25 cellular contexts compared by ENCODE assay signal in the genomic region with DNA sequence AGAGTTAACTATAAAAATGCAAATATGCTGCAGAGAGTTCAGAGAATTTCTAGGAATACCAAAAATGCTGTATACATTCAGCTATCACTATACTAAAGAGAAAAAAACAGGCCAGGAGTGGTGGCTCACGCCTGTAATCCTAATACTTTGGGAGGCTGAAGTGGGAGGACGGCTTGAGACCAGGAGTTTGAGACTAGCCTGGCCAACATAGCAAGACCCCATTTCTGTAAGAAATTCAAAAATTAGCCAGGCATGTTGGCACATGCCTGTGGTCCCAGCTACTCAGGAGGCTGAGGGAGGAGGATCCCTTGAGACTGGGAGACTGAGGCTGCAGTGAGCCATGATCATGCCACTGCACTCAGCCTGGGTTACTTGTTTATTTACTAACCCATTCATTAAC.
DNase-seq lines count a peak whose midpoint lies in the region; ATAC-seq, FAIRE-seq and TF ChIP-seq lines count a peak whose summit lies in the region.
"Had no signal": no experiment of that assay in that cellular context is flagged by ENCODE, and none has a peak within 500 bp of the region (broad histone marks: within the 10 kb centered on the region; RNA-seq: fewer than 3 reads in every experiment).

No MANE protein-coding gene starts in this region.

- H2BK5ac ChIP-seq in mesendoderm (ENCODE audit: low read length): no peak overlapping the region

- peaks cover 17 to 43% of the 10 kb centered on the region in 2 donors for H3K36me3 Mint-ChIP-seq in stimulated activated naive B cell treated with anti-CD40 and anti-IgM and Interleukin-4, amounts not matched to agents 10 μg/mL and 1 μg/mL and 100 μg/mL, for 72 hours

- H4K8ac ChIP-seq in mesendoderm (ENCODE audit: low read depth, low read length): no peak overlapping the region

- H3K18ac ChIP-seq in mesendoderm (ENCODE audit: low read length): no peak overlapping the region

- no TSS peak for BruUV-seq in K562 (replicated peaks; lab: Mats Ljungman, UMichigan)

- WGBS in K562 (ENCODE audit: insufficient coverage, low coverage, missing lambda C conversion rate): 94% methylated on average over 2 of the region's 2 CpGs
- WGBS in mesendoderm (ENCODE audit: extremely low coverage, insufficient coverage, low lambda C conversion rate): no CpG with 5 or more reads among the region's 2 CpGs

- H3K79me2 ChIP-seq in K562 (ENCODE audit: control insufficient read depth, insufficient read depth, low read length) (no peaks in the 10 kb centered on the region; the same call in 2 of the 3 replicates), mesendoderm (ENCODE audit: control insufficient read depth, insufficient read depth, low read length) (no peaks in the 10 kb centered on the region)

- H3K4me3 Mint-ChIP-seq in stimulated activated naive B cell treated with anti-CD40 and anti-IgM and Interleukin-4, amounts not matched to agents 10 μg/mL and 1 μg/mL and 100 μg/mL, for 72 hours: no peak overlapping the region
- H3K4me3 Mint-ChIP-seq: CD14-positive monocyte; CD4-positive, alpha-beta memory T cell; CD4-positive, CD25-positive, alpha-beta regulatory T cell; CD8-positive, alpha-beta memory T cell had no signal

- POLR2A ChIA-PET in HEK293 (lab: Yijun Ruan, JAX): no interaction called here
- POLR2A ChIA-PET in K562 (lab: Yijun Ruan, JAX): no interaction called here

- H2AFZ ChIP-seq in K562 (ENCODE audit: low read depth, low read length): no peak overlapping the region

- H2BK120ac ChIP-seq in mesendoderm (ENCODE audit: low read depth, low read length): no peak overlapping the region

- in situ Hi-C loops in K562 (cut with MboI): no loop called here

- intact Hi-C loops in K562 (cut with micrococcal nuclease): no loop called here

- no peak overlapping the region for H3K27ac Mint-ChIP-seq in stimulated activated naive B cell treated with anti-CD40 and anti-IgM and Interleukin-4, amounts not matched to agents 10 μg/mL and 1 μg/mL and 100 μg/mL, for 72 hours
- H3K27ac Mint-ChIP-seq: CD14-positive monocyte; CD4-positive, alpha-beta memory T cell; CD4-positive, CD25-positive, alpha-beta regulatory T cell; CD8-positive, alpha-beta memory T cell had no signal

- no peaks in the 10 kb centered on the region for H3K27me3 Mint-ChIP-seq in stimulated activated naive B cell treated with anti-CD40 and anti-IgM and Interleukin-4, amounts not matched to agents 10 μg/mL and 1 μg/mL and 100 μg/mL, for 72 hours
- H3K27me3 Mint-ChIP-seq: CD4-positive, alpha-beta memory T cell; CD4-positive, CD25-positive, alpha-beta regulatory T cell; CD8-positive, alpha-beta memory T cell had no signal

- TF ChIP-seq EP300 in K562 (IDR thresholded peaks at IDR 0.05; ENCODE audit: low read length): no peak

- TF ChIP-seq RAD21 in K562 (CRISPR knock-in tag; conservative IDR thresholded peaks at IDR 0.05 in 1 of 2, IDR thresholded peaks at IDR 0.05 in 1 of 2): no peak

- H3K4me1 Mint-ChIP-seq in stimulated activated naive B cell treated with anti-CD40 and anti-IgM and Interleukin-4, amounts not matched to agents 10 μg/mL and 1 μg/mL and 100 μg/mL, for 72 hours: peaks cover 18 to 25% of the 10 kb centered on the region in 2 donors

- no peak overlapping the region for H3K27ac ChIP-seq in HEK293 (ENCODE audit: extremely low read depth, low read depth, low read length)
- no peak overlapping the region for H3K27ac ChIP-seq in K562 (ENCODE audit: extremely low read depth, low read depth, low read length)
- H3K27ac ChIP-seq in mesendoderm (ENCODE audit: low read depth, low read length): no peak overlapping the region
- H3K27ac ChIP-seq: BLaER1 had no signal

- no peak for DNase-seq in GM12892 (ENCODE audit: insufficient read length)
- DNase-seq in K562 (ENCODE audit: extremely low read depth in 1 of 4, low spot score in 3 of 4): no peak
- no peak for DNase-seq in mesendoderm
- DNase-seq in stimulated activated naive B cell treated with anti-CD40 and anti-IgM and Interleukin-4, amounts not matched to agents 10 μg/mL and 1 μg/mL and 100 μg/mL, for 72 hours: no peak
- DNase-seq: 8988T; ACHN; BE2C; C1 segment of cervical spinal cord; CD4-positive, alpha-beta memory T cell; CD4-positive, CD25-positive, alpha-beta regulatory T cell; CD8-positive, alpha-beta memory T cell; COR-L47; DMS 273 treated with DMSO at 0.1 percent for 48 hours; DMS153; DMS53; DMS79; DND-41; EL; GDM1 had no signal

- H3K9ac ChIP-seq in K562 (ENCODE audit: insufficient read depth in 1 of 2, low read depth in 2 of 2, low read length in 2 of 2) (no peak overlapping the region), mesendoderm (ENCODE audit: low read length) (no peak overlapping the region)
- H3K9ac ChIP-seq: BLaER1 had no signal

- no peak overlapping the region for H3K4ac ChIP-seq in mesendoderm (ENCODE audit: low read depth, low read length)

- FAIRE-seq in GM12892 (lab: Jason Lieb, UNC) (peak; percentile 33), K562 (lab: Jason Lieb, UNC) (no peak)
- FAIRE-seq: A204.1, GM12878 had no signal

- H3K23ac ChIP-seq in mesendoderm (ENCODE audit: low read length): no peak overlapping the region

- TF ChIP-seq POLR2A in GM12892 (IDR thresholded peaks at IDR 0.05; ENCODE audit: low read depth, low read length) (no peak), K562 (conservative IDR thresholded peaks at IDR 0.05) (no peak)

- TF ChIP-seq CTCF in HEK293 (tag by site-specific recombination; IDR thresholded peaks at IDR 0.05) (no peak), K562 (IDR thresholded peaks at IDR 0.05 in 2 of 3, conservative IDR thresholded peaks at IDR 0.05 in 1 of 3; ENCODE audit: insufficient read depth in 2 of 3, low read depth in 1 of 3, low read length in 3 of 3) (no peak)

- no peaks in the 10 kb centered on the region for H3K9me3 ChIP-seq in HEK293 (ENCODE audit: control insufficient read depth, insufficient read depth, low read depth, low read length)
- H3K9me3 ChIP-seq in K562 (replicated peaks; ENCODE audit: control insufficient read depth, insufficient read depth, low read depth, low read length): no peaks in the 10 kb centered on the region
- H3K9me3 ChIP-seq: BE2C, BLaER1 had no signal

- H3K27me3 ChIP-seq in K562 (ENCODE audit: control insufficient read depth in 2 of 2, insufficient read depth in 2 of 2, low read length in 2 of 2) (no peaks in the 10 kb centered on the region), mesendoderm (ENCODE audit: insufficient read depth, low read length, poor library complexity) (no peaks in the 10 kb centered on the region)
- H3K27me3 ChIP-seq: BE2C, BLaER1 had no signal

- H3K4me1 ChIP-seq in HEK293 (ENCODE audit: control insufficient read depth, insufficient read depth, low read length) (no peaks in the 10 kb centered on the region; the same call in 1 of the 2 replicates), K562 (replicated peaks in 1 of 2; ENCODE audit: control insufficient read depth in 2 of 2, insufficient read depth in 2 of 2, low read length in 2 of 2) (no peaks in the 10 kb centered on the region), mesendoderm (ENCODE audit: control insufficient read depth, low read depth, low read length) (peaks cover 3% of the 10 kb centered on the region)
- H3K4me1 ChIP-seq: BE2C had no signal

- ATAC-seq in K562 (no peak), HG03342 (IDR thresholded peaks at IDR 0.05; ENCODE audit: unreplicated experiment) (no peak)
- ATAC-seq in stimulated activated naive B cell treated with anti-CD40 and anti-IgM and Interleukin-4, amounts not matched to agents 10 μg/mL and 1 μg/mL and 100 μg/mL, for 72 hours (replicated peaks): no peak
- ATAC-seq: GM12878 had no signal

- H3K4me3 ChIP-seq in HEK293 (ENCODE audit: low read depth, low read length) (no peak overlapping the region), K562 (no peak overlapping the region), mesendoderm (ENCODE audit: low read length) (no peak overlapping the region)
- H3K4me3 ChIP-seq: BLaER1, GM12878 had no signal

- H3K36me3 ChIP-seq in HEK293 (ENCODE audit: control insufficient read depth in 2 of 2, insufficient read depth in 1 of 2, low read length in 2 of 2) (peaks cover 0 to 8% of the 10 kb centered on the region in 2 experiments; a peak in 1 of 3 replicates), K562 (ENCODE audit: control insufficient read depth, insufficient read depth, low read length) (no peaks in the 10 kb centered on the region; the same call in 2 of the 3 replicates), mesendoderm (ENCODE audit: control insufficient read depth, insufficient read depth, low read length) (peaks cover 1% of the 10 kb centered on the region)

- no peak overlapping the region for H2BK15ac ChIP-seq in mesendoderm (replicated peaks; ENCODE audit: low read depth)

- H2AK5ac ChIP-seq in mesendoderm (ENCODE audit: low read length): no peak overlapping the region

- no peaks in the 10 kb centered on the region for H3K9me1 ChIP-seq in K562 (ENCODE audit: control insufficient read depth, insufficient read depth, low read length)

- H4K5ac ChIP-seq in mesendoderm (ENCODE audit: low read length): no peak overlapping the region

- no peaks in the 10 kb centered on the region for H4K20me1 ChIP-seq in K562 (replicated peaks; ENCODE audit: control insufficient read depth, insufficient read depth, low read length)

- CTCF ChIA-PET in HEK293 (lab: Yijun Ruan, JAX) (no interaction called here), K562 (lab: Yijun Ruan, JAX; ENCODE audit: low intra/inter-chr PET ratio) (no interaction called here)

- H3K9me3 Mint-ChIP-seq in stimulated activated naive B cell treated with anti-CD40 and anti-IgM and Interleukin-4, amounts not matched to agents 10 μg/mL and 1 μg/mL and 100 μg/mL, for 72 hours: no peaks in the 10 kb centered on the region
- H3K9me3 Mint-ChIP-seq: CD14-positive monocyte; CD4-positive, alpha-beta memory T cell; CD4-positive, CD25-positive, alpha-beta regulatory T cell; CD8-positive, alpha-beta memory T cell had no signal

- H3K56ac ChIP-seq in mesendoderm (ENCODE audit: low read length): no peak overlapping the region

- H3K4me2 ChIP-seq in K562 (ENCODE audit: insufficient read depth, low read length) (no peak overlapping the region), mesendoderm (ENCODE audit: low read length) (no peak overlapping the region)
- H3K4me2 ChIP-seq: BLaER1 had no signal

- H3K79me1 ChIP-seq in mesendoderm (ENCODE audit: low read length): no peaks in the 10 kb centered on the region

TF ChIP-seq in HEK293, 187 proteins besides CTCF, POLR2A, EP300 and RAD21:
- no peak for TF ChIP-seq ZBTB21 (tag by site-specific recombination; IDR thresholded peaks at IDR 0.05)
- TF ChIP-seq ZNF423 (tag by site-specific recombination; IDR thresholded peaks at IDR 0.05): no peak
- TF ChIP-seq ZNF121 (tag by site-specific recombination; IDR thresholded peaks at IDR 0.05): peak; percentile 78

TF ChIP-seq in K562, 482 proteins besides CTCF, POLR2A, EP300 and RAD21:
- TF ChIP-seq ZNF121 (CRISPR knock-in tag; conservative IDR thresholded peaks at IDR 0.05): peak; percentile 82
- TF ChIP-seq CREM (IDR thresholded peaks at IDR 0.05; ENCODE audit: low read depth): no peak
